Comparison of ENCODE assay signal across 22 cellular contexts in the genomic region with DNA sequence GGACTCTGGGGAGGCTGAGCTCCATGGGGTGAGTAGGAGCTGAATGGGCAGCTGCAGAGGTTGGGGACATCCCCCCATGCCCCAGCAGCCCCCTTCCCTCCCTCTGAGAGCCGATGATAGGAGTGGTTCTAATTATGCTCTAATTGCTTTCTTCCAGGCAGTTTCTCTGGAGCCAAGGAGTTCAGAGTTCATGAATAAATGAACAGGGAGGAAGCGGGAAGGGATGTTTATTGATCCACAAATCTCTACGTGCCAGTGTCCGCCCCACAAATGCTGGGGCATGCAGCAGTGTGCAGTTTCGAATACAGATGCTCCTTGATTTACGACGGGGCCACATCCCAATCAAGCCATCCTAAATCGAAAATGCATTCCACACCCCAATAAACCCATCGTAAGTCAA. TPM values are rescaled to one million over a fixed set of nuclear protein-coding genes. Genes with fewer than 3 reads are reported as not detected.
DNase-seq lines count a peak whose midpoint lies in the region; ATAC-seq and TF ChIP-seq lines count a peak whose summit lies in the region.
"Had no signal": no experiment of that assay in that cellular context is flagged by ENCODE, and none has a peak within 500 bp of the region (broad histone marks: within the 10 kb centered on the region; RNA-seq: fewer than 3 reads in every experiment).

No MANE protein-coding gene starts in this region.

- no peaks in the 10 kb centered on the region for H3K4me1 ChIP-seq in uterus

- no peak overlapping the region for H3K27ac ChIP-seq in uterus
- H3K27ac ChIP-seq: A549, HL-60, RWPE1, SK-N-MC had no signal

- H3K4me3 ChIP-seq in H7 (ENCODE audit: insufficient read depth, low read depth, low read length) (no peak overlapping the region), uterus (no peak overlapping the region)
- H3K4me3 ChIP-seq: A549, SK-N-MC had no signal

- intact Hi-C loops in left colon (cut with DNase I, micrococcal nuclease): no loop called here
- intact Hi-C loops in uterus (cut with DNase I; ENCODE audit: low total_unique reads): no loop called here

- peak; percentile 94 for ATAC-seq in left colon
- ATAC-seq: A549 had no signal

- no peaks in the 10 kb centered on the region for H3K36me3 ChIP-seq in H7 (replicated peaks; ENCODE audit: control insufficient read depth, insufficient read depth, low read length)
- H3K36me3 ChIP-seq in uterus: no peaks in the 10 kb centered on the region

- H3K27me3 ChIP-seq in H7 (ENCODE audit: control insufficient read depth, insufficient read depth, low read length): no peaks in the 10 kb centered on the region
- no peaks in the 10 kb centered on the region for H3K27me3 ChIP-seq in uterus

- DNase-seq in H7 (peak; percentile 20), NCI-H2227 treated with DMSO at 0.1 percent for 48 hours (lab: John Stamatoyannopoulos, UW) (peak; percentile 71), left colon (peak; percentile 30 to 32), retina (peak; percentile 71), uterus (no peak), cerebellum (ENCODE audit: low spot score) (no peak)
- DNase-seq in activated CD4-positive, alpha-beta T cell treated with anti-CD3 and anti-CD28 coated beads, Interleukin-2, amount 50 U/mL, for 48 hours: no peak
- DNase-seq: KBM-7; MM.1S; NCI-H1048; NCI-H1417 treated with DMSO at 0.1 percent for 48 hours; NCI-H1930; NCI-H446; NCI-H526; NK-92 treated with Interleukin-12 subunit alpha and Interleukin-12 subunit beta, amount 100 ng/mL, for 24 hours; SHP77 treated with DMSO at 0.1 percent for 48 hours had no signal

- H3K9me3 ChIP-seq in uterus: no peaks in the 10 kb centered on the region
- H3K9me3 ChIP-seq: A549 had no signal

- no peak for TF ChIP-seq POLR2A in uterus (IDR thresholded peaks at IDR 0.05)

- TF ChIP-seq CTCF in uterus (IDR thresholded peaks at IDR 0.05): no peak

RNA-seq across cellular contexts. Expression of gene NKAIN1, which starts 15.6 kb away (rescaled TPM):
- 73.6 and 89.9 TPM in 2 replicates for total RNA-seq in H7 (2014; rRNA removed; shearing (Covaris generic))
- total RNA-seq in left colon: under 1 TPM; 0.09 to 0.20 TPM
- under 1 TPM in 1 of 4 donors, not detected in 3; 0.55 TPM for total RNA-seq in uterus
- total RNA-seq in cerebellum: 30.8 TPM
- total RNA-seq: B cell, HT-29 had no signal

Comparison
In these comparisons a context has a peak if more than half of its experiments do, and no peak if none do; other contexts are left out.
1. DNase-seq: peak in H7 (single experiment), NCI-H2227 treated with DMSO at 0.1 percent for 48 hours (single experiment), left colon (2 of 2) and retina (single experiment); none in uterus (0 of 2), activated CD4-positive, alpha-beta T cell treated with anti-CD3 and anti-CD28 coated beads, Interleukin-2, amount 50 U/mL, for 48 hours (0 of 2) and cerebellum (single experiment).
2. RNA of gene NKAIN1, which starts 15.6 kb away (total RNA-seq): 73.6 to 89.9 TPM in H7 and 30.8 TPM in cerebellum (single experiment); 0.55 TPM in uterus and 0.09 to 0.20 TPM in left colon; every median in the first group is over 10 times any median in the second.